Comparison of ENCODE assay signal across 8 cellular contexts in genomic region chr13:25005050-25005497, GRCh38.
DNase-seq lines count a peak whose midpoint lies in the region; ATAC-seq and TF ChIP-seq lines count a peak whose summit lies in the region.
"Not testable (repeated sequence)": the region's sequence is repeated elsewhere in the genome, so short reads cannot be mapped to it uniquely, and the experiment has no call there.

No MANE protein-coding gene starts in this region.

- H3K9me3 ChIP-seq in BE2C = not testable (repeated sequence)

- H3K27me3 Mint-ChIP-seq in IgD-negative memory B cell = peaks cover 24% of the 10 kb centered on the region
- H3K27me3 Mint-ChIP-seq in activated CD4-positive, alpha-beta T cell treated with anti-CD3 and anti-CD28 coated beads, Interleukin-2, amount 10 ng/mL, durations not matched to agents 7 days and 5 days = peaks cover 45% of the 10 kb centered on the region

- not testable (repeated sequence) for H3K4me3 ChIP-seq in BE2C (ENCODE audit: low read depth, low read length); epithelial cell of esophagus (ENCODE audit: low read length); kidney epithelial cell (ENCODE audit: low read depth, low read length)

- H3K4me1 ChIP-seq in BE2C = not testable (repeated sequence)

- not testable (repeated sequence) for DNase-seq in BE2C; kidney epithelial cell (ENCODE audit: low read depth); sciatic nerve (ENCODE audit: low spot score)
- DNase-seq in NCI-H82 treated with DMSO at 0.1 percent for 48 hours (lab: John Stamatoyannopoulos, UW; ENCODE audit: unreplicated experiment) (peak; percentile 19), epithelial cell of esophagus (ENCODE audit: low read depth) (peak; percentile 29)
- peak; percentile 14 for DNase-seq in activated CD4-positive, alpha-beta T cell treated with anti-CD3 and anti-CD28 coated beads, Interleukin-2, amount 10 ng/mL, durations not matched to agents 7 days and 5 days

- H3K36me3 ChIP-seq in BE2C; kidney epithelial cell (ENCODE audit: control insufficient read depth, insufficient read depth, low read length): not testable (repeated sequence)

- H3K9me3 Mint-ChIP-seq in IgD-negative memory B cell; activated CD4-positive, alpha-beta T cell treated with anti-CD3 and anti-CD28 coated beads, Interleukin-2, amount 10 ng/mL, durations not matched to agents 7 days and 5 days: not testable (repeated sequence)

- not testable (repeated sequence) for H3K4me1 Mint-ChIP-seq in IgD-negative memory B cell; activated CD4-positive, alpha-beta T cell treated with anti-CD3 and anti-CD28 coated beads, Interleukin-2, amount 10 ng/mL, durations not matched to agents 7 days and 5 days

- peaks cover 11% of the 10 kb centered on the region for H3K27me3 ChIP-seq in BE2C
- H3K27me3 ChIP-seq in kidney epithelial cell (ENCODE audit: control insufficient read depth, insufficient read depth, low read length) = not testable (repeated sequence)

- H3K27ac Mint-ChIP-seq in IgD-negative memory B cell; activated CD4-positive, alpha-beta T cell treated with anti-CD3 and anti-CD28 coated beads, Interleukin-2, amount 10 ng/mL, durations not matched to agents 7 days and 5 days: not testable (repeated sequence)

- intact Hi-C loops in sciatic nerve (cut with DNase I) = not testable (repeated sequence)

- not testable (repeated sequence) for H3K36me3 Mint-ChIP-seq in IgD-negative memory B cell; activated CD4-positive, alpha-beta T cell treated with anti-CD3 and anti-CD28 coated beads, Interleukin-2, amount 10 ng/mL, durations not matched to agents 7 days and 5 days (ENCODE audit: low read depth)

- H3K4me3 Mint-ChIP-seq in IgD-negative memory B cell = peak overlapping the region in 3 of 4 donors; percentile 26 to 91 (median 61)
- H3K4me3 Mint-ChIP-seq in activated CD4-positive, alpha-beta T cell treated with anti-CD3 and anti-CD28 coated beads, Interleukin-2, amount 10 ng/mL, durations not matched to agents 7 days and 5 days = not testable (repeated sequence)

- peak; percentile 20; the same call in 1 of the 2 replicates for TF ChIP-seq CTCF in BE2C (IDR thresholded peaks at IDR 0.05; ENCODE audit: low read depth, low read length)
- peak; percentile 28 for TF ChIP-seq CTCF in epithelial cell of esophagus (IDR thresholded peaks at IDR 0.05; ENCODE audit: insufficient read depth, low read depth, low read length, missing control alignments)
- peak; percentile 47 for TF ChIP-seq CTCF in kidney epithelial cell (IDR thresholded peaks at IDR 0.05; ENCODE audit: insufficient read depth, low read length, poor library complexity, severe bottlenecking)

- POLR2A ChIA-PET in activated CD4-positive, alpha-beta T cell treated with anti-CD3 and anti-CD28 coated beads, Interleukin-2, amount 10 ng/mL, durations not matched to agents 7 days and 5 days (lab: Charles Lee) = not testable (repeated sequence)

- peak; percentile 50 for ATAC-seq in GM18511 (IDR thresholded peaks at IDR 0.05; ENCODE audit: unreplicated experiment)
- ATAC-seq in sciatic nerve = peak; percentile 91

- CTCF ChIA-PET in activated CD4-positive, alpha-beta T cell treated with anti-CD3 and anti-CD28 coated beads, Interleukin-2, amount 10 ng/mL, durations not matched to agents 7 days and 5 days (lab: Charles Lee) = interaction anchor here (0.9 to 1.6 kb wide), 2 partner anchors 9 to 32 kb away, joined by 3 read pairs; no protein-coding TSS in a partner anchor
